15 cellular contexts compared by ENCODE assay signal in the genomic region with DNA sequence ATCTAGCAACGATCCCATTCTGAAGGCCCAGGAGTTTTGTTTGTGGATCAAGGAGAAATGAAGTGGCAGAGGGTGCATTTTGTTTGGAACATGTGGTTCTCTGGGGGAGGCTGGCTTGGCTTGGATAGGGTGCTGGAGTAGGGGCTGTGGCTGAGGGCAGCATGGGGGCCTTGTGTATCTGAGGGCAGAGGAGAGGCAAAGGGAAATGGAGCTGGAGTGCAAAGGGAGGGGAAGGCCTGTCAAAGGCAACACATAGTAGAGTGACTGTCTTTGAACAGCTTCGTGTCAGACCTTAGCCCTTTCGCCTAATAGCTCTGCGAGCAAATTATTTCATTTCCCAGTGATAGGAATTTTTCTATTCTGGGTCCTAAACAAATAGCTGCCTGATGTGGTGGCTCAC.
"Had no signal": no experiment of that assay in that cellular context is flagged by ENCODE, and none has a peak within 500 bp of the region (broad histone marks: within the 10 kb centered on the region; RNA-seq: fewer than 3 reads in every experiment).

No MANE protein-coding gene starts in this region.

- H3K4me3 Mint-ChIP-seq: activated naive CD8-positive, alpha-beta T cell treated with anti-CD3 and anti-CD28 coated beads for 36 hours; natural killer cell treated with Interleukin-12 subunit alpha and Interleukin-12 subunit beta and Interleukin-15 and Interleukin-18, amount 100 ng/mL, for 72 hours had no signal

- H3K36me3 Mint-ChIP-seq: activated naive CD8-positive, alpha-beta T cell treated with anti-CD3 and anti-CD28 coated beads for 36 hours; natural killer cell treated with Interleukin-12 subunit alpha and Interleukin-12 subunit beta and Interleukin-15 and Interleukin-18, amount 100 ng/mL, for 72 hours had no signal

- H3K4me1 Mint-ChIP-seq: activated naive CD8-positive, alpha-beta T cell treated with anti-CD3 and anti-CD28 coated beads for 36 hours had no signal

- DNase-seq: activated CD4-positive, alpha-beta T cell treated with anti-CD3 and anti-CD28 coated beads for 1 hour; activated CD4-positive, alpha-beta T cell treated with anti-CD3 and anti-CD28 coated beads, Interleukin-2, amount 50 U/mL, for 4 hours; activated gamma-delta T cell treated with Interleukin-2 at 50 U/mL for 16 hours; activated naive CD8-positive, alpha-beta T cell treated with anti-CD3 and anti-CD28 coated beads for 36 hours; amygdala; caudate nucleus; erythroblast; heart left ventricle; kidney; stimulated activated CD4-positive, alpha-beta T cell treated with anti-CD3 and anti-CD28 coated beads, Interleukin-4, amount 100 ng/mL, for 1 hour; stomach; upper lobe of left lung had no signal

- H3K9me3 Mint-ChIP-seq: activated naive CD8-positive, alpha-beta T cell treated with anti-CD3 and anti-CD28 coated beads for 36 hours; natural killer cell treated with Interleukin-12 subunit alpha and Interleukin-12 subunit beta and Interleukin-15 and Interleukin-18, amount 100 ng/mL, for 72 hours had no signal

- H3K27ac Mint-ChIP-seq: activated naive CD8-positive, alpha-beta T cell treated with anti-CD3 and anti-CD28 coated beads for 36 hours had no signal

- ATAC-seq: heart left ventricle; left lobe of liver; natural killer cell treated with Interleukin-12 subunit alpha and Interleukin-12 subunit beta and Interleukin-15 and Interleukin-18, amount 100 ng/mL, for 72 hours; sciatic nerve had no signal
